29 cellular contexts compared by ENCODE assay signal in the genomic region with DNA sequence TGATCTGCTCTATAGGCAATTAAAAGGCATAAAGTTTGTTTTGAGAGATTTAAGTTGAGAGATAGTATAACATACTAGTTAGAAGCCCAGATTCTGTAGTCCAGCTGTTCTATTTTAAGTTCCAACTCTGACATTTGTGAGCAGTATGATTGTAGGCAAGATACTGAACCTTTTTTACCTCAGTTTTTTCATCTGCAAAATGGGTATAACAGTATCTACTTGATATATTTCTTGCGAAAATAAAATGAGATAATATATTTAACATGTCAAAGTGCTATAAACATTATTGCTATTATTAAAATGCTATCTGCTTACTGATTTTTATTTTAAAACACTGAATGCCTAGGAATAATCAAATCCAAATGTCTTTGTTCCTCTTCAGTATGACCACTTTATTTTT. TPM values are rescaled to one million over a fixed set of nuclear protein-coding genes. Genes with fewer than 3 reads are reported as not detected.
"Had no signal": no experiment of that assay in that cellular context is flagged by ENCODE, and none has a peak within 500 bp of the region (broad histone marks: within the 10 kb centered on the region; RNA-seq: fewer than 3 reads in every experiment).

No MANE protein-coding gene starts in this region.

- ATAC-seq: stimulated activated effector memory CD8-positive, alpha-beta T cell treated with anti-CD3 and anti-CD28 coated beads, Interleukin-12 subunit alpha, Interleukin-12 subunit beta, amount 100 ng/mL, for 72 hours; stimulated activated memory B cell treated with anti-CD40 and anti-IgM and Interleukin-4, amounts not matched to agents 10 μg/mL and 1 μg/mL and 100 μg/mL, for 72 hours; stimulated activated naive B cell treated with anti-CD40 and anti-IgM and Interleukin-4, amounts not matched to agents 10 μg/mL and 1 μg/mL and 100 μg/mL, for 72 hours; stimulated activated naive CD8-positive, alpha-beta T cell treated with anti-CD3 and anti-CD28 coated beads, Interleukin-15, amount 100 ng/mL, for 72 hours; stimulated activated naive CD8-positive, alpha-beta T cell treated with anti-CD3 and anti-CD28 coated beads, Interleukin-15, Interleukin-2, amounts not matched to agents 100 U/mL and 50 U/mL, for 24 hours; upper lobe of right lung had no signal

- H3K27me3 ChIP-seq: stomach, testis, thyroid gland, tibial nerve, transverse colon, upper lobe of left lung, upper lobe of right lung, uterus, vagina had no signal

- H3K4me3 ChIP-seq: stomach, suprapubic skin, testis, thoracic aorta, thyroid gland, tibial nerve, transverse colon, upper lobe of left lung, upper lobe of right lung, uterus, vagina had no signal

- DNase-seq: stimulated activated CD4-positive, alpha-beta T cell treated with anti-CD3 and anti-CD28 coated beads, Interleukin-2, amount 100 ng/mL, for 48 hours; stimulated activated CD4-positive, alpha-beta T cell treated with anti-CD3 and anti-CD28 coated beads, Interleukin-4, amount 100 ng/mL, for 1 hour; stimulated activated CD4-positive, alpha-beta T cell treated with anti-CD3 and anti-CD28 coated beads, Interleukin-4, amount 100 ng/mL, for 24 hours; stimulated activated CD4-positive, alpha-beta T cell treated with anti-CD3 and anti-CD28 coated beads, Interleukin-4, amount 100 ng/mL, for 4 hours; stimulated activated CD8-positive, alpha-beta memory T cell treated with anti-CD3 and anti-CD28 coated beads, Interleukin-4, amount 100 ng/mL, for 48 hours; stimulated activated naive B cell treated with anti-CD40 and anti-IgM and Interleukin-4, amounts not matched to agents 10 μg/mL and 1 μg/mL and 100 μg/mL, for 72 hours; stimulated activated naive CD4-positive, alpha-beta T cell; stimulated activated naive CD4-positive, alpha-beta T cell treated with Interleukin-2 at 50 U/mL for 16 hours; stimulated activated naive CD8-positive, alpha-beta T cell treated with anti-CD3 and anti-CD28 coated beads, Interleukin-15, amount 100 ng/mL, for 72 hours; stimulated activated naive CD8-positive, alpha-beta T cell treated with anti-CD3 and anti-CD28 coated beads, Interleukin-15, Interleukin-2, amounts not matched to agents 100 U/mL and 50 U/mL, for 24 hours; stomach; substantia nigra; testis; thyroid gland; transverse colon; trophoblast cell; upper lobe of left lung; upper lobe of right lung; uterus had no signal

- H3K9me3 ChIP-seq: suprapubic skin, testis, thoracic aorta, thyroid gland, transverse colon, upper lobe of left lung, upper lobe of right lung, uterus, vagina had no signal

- H3K27ac ChIP-seq: stomach, suprapubic skin, testis, thoracic aorta, thyroid gland, tibial nerve, transverse colon, upper lobe of left lung, upper lobe of right lung, uterus, vagina had no signal

- H3K36me3 ChIP-seq: stomach, suprapubic skin, thoracic aorta, thyroid gland, tibial nerve, transverse colon, upper lobe of left lung, upper lobe of right lung, uterus, vagina had no signal

- H3K4me1 ChIP-seq: stomach, suprapubic skin, testis, thyroid gland, tibial nerve, transverse colon, upper lobe of left lung, upper lobe of right lung, uterus, vagina had no signal

- FAIRE-seq: urothelium cell line had no signal

RNA-seq across cellular contexts. Expression of a gene that starts 19.2 kb away (rescaled TPM):
- total RNA-seq: stomach, temporal lobe, thyroid gland, tibial nerve, transverse colon, upper lobe of left lung, upper lobe of right lung, ureter, urinary bladder, uterus had no signal
- polyA plus RNA-seq: urinary bladder had no signal
